Comparison of ENCODE assay signal across 8 cellular contexts in genomic region chr11:3512138-3512551, GRCh38.
DNase-seq lines count a peak whose midpoint lies in the region; FAIRE-seq and TF ChIP-seq lines count a peak whose summit lies in the region.
"Not testable (repeated sequence)": the region's sequence is repeated elsewhere in the genome, so short reads cannot be mapped to it uniquely, and the experiment has no call there.

No MANE protein-coding gene starts in this region.

- H3K56ac ChIP-seq in H9 (ENCODE audit: insufficient read length, low read depth, low read length) = not testable (repeated sequence)

- H3K23ac ChIP-seq in H9 (ENCODE audit: insufficient read length, low read depth, low read length) = not testable (repeated sequence)

- H3K27me3 Mint-ChIP-seq in H9 (ENCODE audit: low read depth); activated naive CD4-positive, alpha-beta T cell treated with anti-CD3 and anti-CD28 coated beads for 36 hours (ENCODE audit: low read depth): not testable (repeated sequence)
- peaks cover 17% of the 10 kb centered on the region for H3K27me3 Mint-ChIP-seq in mesothelial cell of epicardium (ENCODE audit: low read depth)
- peaks cover 11% of the 10 kb centered on the region for H3K27me3 Mint-ChIP-seq in type B pancreatic cell

- not testable (repeated sequence) for H4K8ac ChIP-seq in H9 (replicated peaks; ENCODE audit: insufficient read length, low read depth, low read length)

- not testable (repeated sequence) for H3T11ph ChIP-seq in H9 (ENCODE audit: low read length)

- not testable (repeated sequence) for H3K79me1 ChIP-seq in H9 (ENCODE audit: insufficient read depth, low read depth, low read length, poor library complexity, severe bottlenecking)

- H3K14ac ChIP-seq in H9 (ENCODE audit: insufficient read depth, low read length) = not testable (repeated sequence)

- H3K79me2 ChIP-seq in H9 (ENCODE audit: insufficient read depth, low read length) = not testable (repeated sequence)

- H3K4me3 ChIP-seq in Peyer's patch (peak overlapping the region in 2 of 4 donors; percentile 24 to 32), small intestine (ENCODE audit: low read depth in 1 of 2, low read length in 2 of 2) (peak overlapping the region in 1 of 2 donors; percentile 49)
- H3K4me3 ChIP-seq in effector memory CD4-positive, alpha-beta T cell (ENCODE audit: insufficient read depth, low read depth, low read length, poor library complexity, severe bottlenecking) = not testable (repeated sequence)

- H3K4me3 Mint-ChIP-seq in H9, mesothelial cell of epicardium: not testable (repeated sequence)
- peak overlapping the region; percentile 60 for H3K4me3 Mint-ChIP-seq in activated naive CD4-positive, alpha-beta T cell treated with anti-CD3 and anti-CD28 coated beads for 36 hours
- H3K4me3 Mint-ChIP-seq in type B pancreatic cell = peak overlapping the region; percentile 58

- H3K9me3 ChIP-seq in H9 (ENCODE audit: control insufficient read depth, low read depth, low read length); Peyer's patch; effector memory CD4-positive, alpha-beta T cell (ENCODE audit: control insufficient read depth, low read length); small intestine (ENCODE audit: control insufficient read depth, low read depth): not testable (repeated sequence)

- not testable (repeated sequence) for H3K4me2 ChIP-seq in H9 (ENCODE audit: insufficient read depth, insufficient read length, low read length)

- DNase-seq in H9 = peak; percentile 29
- peak in 2 of 3 donors; percentile 54 to 64 for DNase-seq in Peyer's patch
- DNase-seq in activated CD4-positive, alpha-beta T cell treated with anti-CD3 and anti-CD28 coated beads, Interleukin-2, amount 50 U/mL, for 48 hours = peak; percentile 48 to 61
- peak; percentile 50 for DNase-seq in activated naive CD4-positive, alpha-beta T cell treated with anti-CD3 and anti-CD28 coated beads for 36 hours
- DNase-seq in effector memory CD4-positive, alpha-beta T cell = peak; percentile 61 to 68 (median 68)
- DNase-seq in mesothelial cell of epicardium (ENCODE audit: low spot score in 2 of 2, unreplicated experiment in 2 of 2); type B pancreatic cell (ENCODE audit: extremely low spot score, unreplicated experiment): not testable (repeated sequence)
- peak; percentile 64 for DNase-seq in small intestine

- not testable (repeated sequence) for H3K4ac ChIP-seq in H9 (ENCODE audit: low read depth, low read length)

- H3K36me3 Mint-ChIP-seq in H9 (ENCODE audit: insufficient read depth in 1 of 3, low read depth in 3 of 3); activated naive CD4-positive, alpha-beta T cell treated with anti-CD3 and anti-CD28 coated beads for 36 hours (ENCODE audit: low read depth); mesothelial cell of epicardium; type B pancreatic cell: not testable (repeated sequence)

- H2AK5ac ChIP-seq in H9 (ENCODE audit: insufficient read length, low read length) = not testable (repeated sequence)

- H3K18ac ChIP-seq in H9 (ENCODE audit: insufficient read length, low read depth, low read length) = peak overlapping the region; percentile 13

- not testable (repeated sequence) for H3K23me2 ChIP-seq in H9 (ENCODE audit: insufficient read length, low read depth, low read length, poor library complexity, severe bottlenecking)

- not testable (repeated sequence) for FAIRE-seq in small intestine (lab: Jason Lieb, UNC)

- not testable (repeated sequence) for H3K9me3 Mint-ChIP-seq in H9; activated naive CD4-positive, alpha-beta T cell treated with anti-CD3 and anti-CD28 coated beads for 36 hours; mesothelial cell of epicardium; type B pancreatic cell

- not testable (repeated sequence) for H4K91ac ChIP-seq in H9 (ENCODE audit: insufficient read length, low read depth, low read length)

- H2BK5ac ChIP-seq in H9 (ENCODE audit: insufficient read length, low read length) = not testable (repeated sequence)

- H3K27ac ChIP-seq in H9 (ENCODE audit: insufficient read length, low read depth, low read length) = not testable (repeated sequence)
- H3K27ac ChIP-seq in Peyer's patch (peak overlapping the region in 3 of 4 donors; percentile 34 to 70 (median 63)), small intestine (ENCODE audit: low read depth in 1 of 2, low read length in 1 of 2) (peak overlapping the region; percentile 60 to 75)
- H3K27ac ChIP-seq in effector memory CD4-positive, alpha-beta T cell (ENCODE audit: insufficient read depth, low read length, poor library complexity, severe bottlenecking) = peak overlapping the region; percentile 86

- not testable (repeated sequence) for H4K20me1 ChIP-seq in H9 (ENCODE audit: control insufficient read depth, insufficient read depth, insufficient read length)

- not testable (repeated sequence) for H3K27me3 ChIP-seq in H9 (ENCODE audit: insufficient read depth, low read length); Peyer's patch; effector memory CD4-positive, alpha-beta T cell (replicated peaks; ENCODE audit: control insufficient read depth, insufficient read depth, low read length, poor library complexity, severe bottlenecking); small intestine (ENCODE audit: control insufficient read depth in 2 of 2, insufficient read depth in 2 of 2, low read length in 2 of 2)

- H3K4me1 Mint-ChIP-seq in H9 = peaks cover 39 to 47% of the 10 kb centered on the region in 2 experiments
- peaks cover 15% of the 10 kb centered on the region for H3K4me1 Mint-ChIP-seq in activated naive CD4-positive, alpha-beta T cell treated with anti-CD3 and anti-CD28 coated beads for 36 hours (ENCODE audit: low read depth)
- H3K4me1 Mint-ChIP-seq in mesothelial cell of epicardium = peaks cover 56% of the 10 kb centered on the region
- H3K4me1 Mint-ChIP-seq in type B pancreatic cell (ENCODE audit: unreplicated experiment) = peaks cover 30% of the 10 kb centered on the region

- H2BK20ac ChIP-seq in H9 (ENCODE audit: low read depth, low read length, poor library complexity, severe bottlenecking) = not testable (repeated sequence)

- H3K9ac ChIP-seq in H9 (ENCODE audit: extremely low read depth, insufficient read length, low read length) = not testable (repeated sequence)

- not testable (repeated sequence) for H3K4me1 ChIP-seq in H9 (ENCODE audit: insufficient read depth, low read length); effector memory CD4-positive, alpha-beta T cell (ENCODE audit: control insufficient read depth, insufficient read depth, low read length, poor library complexity, severe bottlenecking); small intestine (ENCODE audit: control insufficient read depth in 2 of 2, insufficient read depth in 1 of 2, low read depth in 1 of 2, low read length in 1 of 2)
- peaks cover 0 to 10% (median 0%) of the 10 kb centered on the region in 4 donors for H3K4me1 ChIP-seq in Peyer's patch

- not testable (repeated sequence) for H2BK12ac ChIP-seq in H9 (ENCODE audit: insufficient read length, low read depth, low read length)

- CTCF ChIA-PET in activated naive CD4-positive, alpha-beta T cell treated with anti-CD3 and anti-CD28 coated beads for 36 hours (lab: Charles Lee) = interaction anchor here (0.7 kb wide), 1 partner anchor 59 kb away, joined by 4 read pairs; no protein-coding TSS in a partner anchor

- not testable (repeated sequence) for H2BK120ac ChIP-seq in H9 (ENCODE audit: low read depth, low read length, poor library complexity, severe bottlenecking)

- H3K36me3 ChIP-seq in Peyer's patch; effector memory CD4-positive, alpha-beta T cell (ENCODE audit: control insufficient read depth, insufficient read depth, low read length); small intestine (ENCODE audit: control insufficient read depth in 2 of 2, insufficient read depth in 2 of 2, low read length in 2 of 2): not testable (repeated sequence)

- H3K27ac Mint-ChIP-seq in H9 (peak overlapping the region in 1 of 3 experiments; percentile 41; a peak in 1 of 7 replicates), mesothelial cell of epicardium (peak overlapping the region; percentile 2), type B pancreatic cell (peak overlapping the region; percentile 75)
- H3K27ac Mint-ChIP-seq in activated naive CD4-positive, alpha-beta T cell treated with anti-CD3 and anti-CD28 coated beads for 36 hours = peak overlapping the region; percentile 58

- not testable (repeated sequence) for H2BK15ac ChIP-seq in H9 (ENCODE audit: low read depth, low read length)

- TF ChIP-seq POLR2A in Peyer's patch (IDR thresholded peaks at IDR 0.05) = not testable (repeated sequence)

- not testable (repeated sequence) for H4K5ac ChIP-seq in H9 (ENCODE audit: insufficient read length, low read depth, low read length)

- TF ChIP-seq CTCF in H9 (conservative IDR thresholded peaks at IDR 0.05); Peyer's patch (IDR thresholded peaks at IDR 0.05); mesothelial cell of epicardium (IDR thresholded peaks at IDR 0.05; ENCODE audit: unreplicated experiment); type B pancreatic cell (conservative IDR thresholded peaks at IDR 0.05): not testable (repeated sequence)

- H2AFZ ChIP-seq in H9 (ENCODE audit: low read length) = not testable (repeated sequence)

- no CpG with 5 or more reads among the region's 10 CpGs for WGBS in H9 (ENCODE audit: extremely low coverage, insufficient read length, low lambda C conversion rate)
- 5 to 22% (median 15%) methylated on average over 10 of the region's 10 CpGs for WGBS in small intestine, 3 donors

- intact Hi-C loops in activated naive CD4-positive, alpha-beta T cell treated with anti-CD3 and anti-CD28 coated beads for 36 hours (cut with micrococcal nuclease) = not testable (repeated sequence)
